In the genomic region with DNA sequence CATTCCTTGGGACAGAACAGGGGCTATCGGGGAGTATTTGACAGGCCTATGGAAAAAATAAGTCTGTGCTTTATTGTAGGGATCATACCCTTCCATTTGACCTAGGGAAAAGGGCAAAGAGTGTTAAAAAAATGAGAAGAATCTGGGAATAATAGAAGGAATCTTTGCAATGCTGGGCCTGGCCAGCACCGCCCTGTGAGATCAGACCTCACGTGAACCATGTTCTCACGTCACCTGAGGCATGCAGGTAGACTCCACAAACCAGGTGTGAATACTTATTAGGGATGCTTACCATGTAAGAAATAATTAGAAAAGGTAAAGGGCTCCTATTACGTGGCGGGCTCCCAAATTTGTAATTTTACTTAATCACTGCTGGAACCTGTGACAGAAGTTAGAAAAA, we compare ENCODE assay signal across 20 cellular contexts.
"Had no signal": no experiment of that assay in that cellular context is flagged by ENCODE, and none has a peak within 500 bp of the region (broad histone marks: within the 10 kb centered on the region; RNA-seq: fewer than 3 reads in every experiment).

No MANE protein-coding gene starts in this region.

- H3K4me3 ChIP-seq: skin epidermis, transverse colon had no signal

- H3K9me3 ChIP-seq: transverse colon had no signal

- ATAC-seq: activated CD8-positive, alpha-beta T cell treated with anti-CD3 and anti-CD28 coated beads for 36 hours; natural killer cell treated with Interleukin-12 subunit alpha and Interleukin-12 subunit beta and Interleukin-15 and Interleukin-18, amount 100 ng/mL, for 72 hours had no signal

- H3K36me3 ChIP-seq: transverse colon had no signal

- FAIRE-seq: frontal cortex, islet of Langerhans had no signal

- H3K27me3 ChIP-seq: transverse colon had no signal

- H3K27ac ChIP-seq: skin epidermis, transverse colon had no signal

- DNase-seq: activated CD4-positive, alpha-beta T cell treated with anti-CD3 and anti-CD28 coated beads for 4 hours; activated CD8-positive, alpha-beta T cell treated with anti-CD3 and anti-CD28 coated beads for 36 hours; activated naive CD8-positive, alpha-beta T cell treated with anti-CD3 and anti-CD28 coated beads for 36 hours; amygdala; effector CD8-positive, alpha-beta T cell; head of caudate nucleus; mammary epithelial cell; nucleus accumbens; posterior cingulate gyrus; right cardiac atrium; stimulated activated CD4-positive, alpha-beta T cell treated with anti-CD3 and anti-CD28 coated beads, Interleukin-15, amount 100 ng/mL, for 24 hours; stimulated activated CD4-positive, alpha-beta T cell treated with anti-CD3 and anti-CD28 coated beads, Interleukin-4, amount 100 ng/mL, for 24 hours; stimulated activated naive CD4-positive, alpha-beta T cell; substantia nigra; T-helper 2 cell; transverse colon had no signal
